8 cellular contexts compared by ENCODE assay signal in genomic region chr5:139660916-139661814, GRCh38. TPM values are rescaled to one million over a fixed set of nuclear protein-coding genes. Genes with fewer than 3 reads are reported as not detected.
DNase-seq lines count a peak whose midpoint lies in the region; ATAC-seq and TF ChIP-seq lines count a peak whose summit lies in the region.

No MANE protein-coding gene starts in this region.

- peaks cover 4% of the 10 kb centered on the region; the same call in 1 of the 2 replicates for H4K20me1 ChIP-seq in IMR-90 (ENCODE audit: insufficient read depth, low read length)

- in situ Hi-C loops in IMR-90 (cut with MboI; ENCODE audit: low sequenced_read_pairs) = no loop called here

- ATAC-seq in IMR-90 (ENCODE audit: low read depth) (peak; percentile 84), HG03469 (IDR thresholded peaks at IDR 0.05; ENCODE audit: unreplicated experiment) (no peak)

- peak overlapping the region; percentile 92 for H2BK20ac ChIP-seq in IMR-90 (ENCODE audit: low read depth, low read length)

- peak overlapping the region; percentile 99 for H2BK5ac ChIP-seq in IMR-90 (ENCODE audit: low read depth, low read length, poor library complexity, severe bottlenecking)

- POLR2A ChIA-PET in IMR-90 (lab: Charles Lee; ENCODE audit: unreplicated experiment) = interaction anchor here (0.9 to 1.0 kb wide), 2 partner anchors 13 to 24 kb away, joined by 7 to 9 read pairs; partner anchors contain the start of gene CXXC5

- peak overlapping the region; percentile 94 for H3K18ac ChIP-seq in IMR-90 (ENCODE audit: low read depth, low read length)

- peak overlapping the region; percentile 54; the same call in 1 of the 2 replicates for H3K56ac ChIP-seq in IMR-90 (ENCODE audit: extremely low read depth, insufficient read depth, low read length)

- H3K4ac ChIP-seq in IMR-90 (ENCODE audit: low read depth, low read length) = peak overlapping the region; percentile 100

- peak overlapping the region; percentile 61 to 99; a peak in 3 of 4 replicates for H4K8ac ChIP-seq in IMR-90 (ENCODE audit: low read depth in 2 of 2, low read length in 2 of 2)

- H3K27ac ChIP-seq in IMR-90 (ENCODE audit: insufficient read depth, low read length) = peak overlapping the region; percentile 95

- H2AK9ac ChIP-seq in IMR-90 (replicated peaks; ENCODE audit: low read depth, low read length, poor library complexity) = peak overlapping the region; percentile 92

- H2BK120ac ChIP-seq in IMR-90 (ENCODE audit: low read depth, low read length) = peak overlapping the region; percentile 98

- WGBS in IMR-90 (ENCODE audit: extremely low coverage in 2 of 2, insufficient read length in 1 of 2), 2 experiments = 5% methylated on average over 18 of the region's 41 CpGs; no CpG with 5 or more reads in 1 of the 2 experiments

- H3K4me3 ChIP-seq in IMR-90 (ENCODE audit: insufficient read depth, low read depth, low read length) (no peak overlapping the region), skeletal muscle cell (ENCODE audit: low read depth, low read length) (peak overlapping the region; percentile 18)

- H3K9ac ChIP-seq in IMR-90 (ENCODE audit: low read depth, low read length) = peak overlapping the region; percentile 44

- TF ChIP-seq POLR2A in IMR-90 (IDR thresholded peaks at IDR 0.05; ENCODE audit: low read depth, low read length) = no peak

- no peaks in the 10 kb centered on the region for H3K27me3 ChIP-seq in IMR-90 (ENCODE audit: control insufficient read depth, insufficient read depth, low read length)

- H3K4me2 ChIP-seq in IMR-90 (ENCODE audit: low read depth, low read length) = peak overlapping the region; percentile 69

- no peak for TF ChIP-seq CTCF in IMR-90 (conservative IDR thresholded peaks at IDR 0.05; ENCODE audit: low read depth, low read length)

- intact Hi-C loops in IMR-90 (cut with micrococcal nuclease) = no loop called here

- CTCF ChIA-PET in IMR-90 (lab: Yijun Ruan, JAX) = interaction anchor here (0.5 to 1.9 kb wide), 3 partner anchors 13 to 104 kb away, joined by 3 to 9 read pairs (median 3); partner anchors contain the start of gene CXXC5

- peak overlapping the region; percentile 92 for H3K14ac ChIP-seq in IMR-90 (replicated peaks; ENCODE audit: low read depth, low read length)

- peak overlapping the region; percentile 93; the same call in 2 of the 3 replicates for H2BK15ac ChIP-seq in IMR-90 (ENCODE audit: low read depth, low read length)

- H2AK5ac ChIP-seq in IMR-90 (ENCODE audit: low read depth, low read length) = peak overlapping the region; percentile 100

- peak overlapping the region; percentile 86 for H4K5ac ChIP-seq in IMR-90 (ENCODE audit: low read depth, low read length)

- H3K23ac ChIP-seq in IMR-90 (ENCODE audit: low read depth, low read length) = peak overlapping the region; percentile 98

- no peaks in the 10 kb centered on the region for H3K9me3 ChIP-seq in IMR-90 (ENCODE audit: control insufficient read depth, insufficient read depth, low read length)

- peaks cover 46% of the 10 kb centered on the region for H3K4me1 ChIP-seq in IMR-90 (ENCODE audit: control insufficient read depth, insufficient read depth, low read length)

- peaks cover 39% of the 10 kb centered on the region for H3K9me1 ChIP-seq in IMR-90 (ENCODE audit: insufficient read depth, low read length)

- BruUV-seq in IMR-90 (replicated peaks; lab: Mats Ljungman, UMichigan) = no TSS peak

- H4K91ac ChIP-seq in IMR-90 (ENCODE audit: insufficient read depth, low read depth, low read length) = peak overlapping the region; percentile 90

- dilution Hi-C loops in IMR-90 (cut with HindIII; ENCODE audit: low sequenced_read_pairs, unreplicated experiment) = no loop called here

- TF ChIP-seq RAD21 in IMR-90 (IDR thresholded peaks at IDR 0.05; ENCODE audit: low read length) = peak; percentile 25; the same call in 1 of the 2 replicates

- peak overlapping the region; percentile 82 for H2AFZ ChIP-seq in IMR-90 (replicated peaks; ENCODE audit: low read length, poor library complexity)

- H3K79me1 ChIP-seq in IMR-90 (ENCODE audit: low read depth in 1 of 2, low read length in 2 of 2) = peaks cover 38 to 91% of the 10 kb centered on the region in 2 experiments

- DNase-seq in NCI-H1417 (lab: John Stamatoyannopoulos, UW) = peak in 2 of 3 experiments; percentile 34 to 57
- DNase-seq in NCI-H1417 treated with DMSO at 0.1 percent for 48 hours (lab: John Stamatoyannopoulos, UW) = no peak
- peak; percentile 95 for DNase-seq in IMR-90
- DNase-seq in amygdala (lab: John Stamatoyannopoulos, UW) = peak in 50 of 56 donors; percentile 36 to 90 (median 68)
- peak; percentile 97 for DNase-seq in hepatic stellate cell (ENCODE audit: low spot score)
- peak; percentile 91 for DNase-seq in skeletal muscle cell (ENCODE audit: low read depth)
- no peak for DNase-seq in NCI-H187 (lab: John Stamatoyannopoulos, UW)

- no peaks in the 10 kb centered on the region for H3K36me3 ChIP-seq in IMR-90 (ENCODE audit: control insufficient read depth, insufficient read depth, low read length)

TF ChIP-seq in IMR-90, 13 proteins besides CTCF, POLR2A, EP300 and RAD21:
- TF ChIP-seq BHLHE40 (IDR thresholded peaks at IDR 0.05; ENCODE audit: low read depth, low read length) (peak; percentile 89), MXI1 (IDR thresholded peaks at IDR 0.05; ENCODE audit: borderline replicate concordance, low read depth, low read length) (peak; percentile 78), CHD1 (IDR thresholded peaks at IDR 0.05; ENCODE audit: low read depth, low read length) (no peak), NFE2L2 (IDR thresholded peaks at IDR 0.05; ENCODE audit: low read depth, low read length) (peak; percentile 45; the same call in 1 of the 2 replicates), RCOR1 (IDR thresholded peaks at IDR 0.05; ENCODE audit: insufficient replicate concordance, low read length) (no peak), ELK1 (IDR thresholded peaks at IDR 0.05; ENCODE audit: borderline replicate concordance, low read depth, low read length) (no peak), MAFK (IDR thresholded peaks at IDR 0.05; ENCODE audit: low read depth, low read length) (peak; percentile 42), CEBPB (IDR thresholded peaks at IDR 0.05; ENCODE audit: low read depth, low read length) (peak; percentile 45; the same call in 1 of the 2 replicates), SMC3 (IDR thresholded peaks at IDR 0.05; ENCODE audit: low read depth, low read length) (no peak), RFX5 (IDR thresholded peaks at IDR 0.05; ENCODE audit: low read depth, low read length) (no peak), FOS (IDR thresholded peaks at IDR 0.05; ENCODE audit: low read depth, low read length) (peak; percentile 91), MAZ (IDR thresholded peaks at IDR 0.05; ENCODE audit: borderline replicate concordance, low read depth, low read length) (peak; percentile 85), USF2 (IDR thresholded peaks at IDR 0.05; ENCODE audit: low read depth, low read length) (peak; percentile 59)

RNA-seq across cellular contexts. Expression of gene CXXC5, which starts 13.0 kb away (rescaled TPM):
- 24.9 and 30.8 TPM in 2 replicates for total RNA-seq in IMR-90 (2012; rRNA removed)
- 35.7 and 38.8 TPM in 2 replicates for polyA plus RNA-seq in IMR-90 (2012; rRNA removed)
- 34.7 and 72.2 TPM in 2 replicates for polyA plus RNA-seq in IMR-90 (2012; cell fraction: cytosol; rRNA removed)
- 24.5 and 60.8 TPM in 2 replicates for polyA plus RNA-seq in IMR-90 (2012; cell fraction: nucleus; rRNA removed; ENCODE audit: low replicate concordance)

Comparison
In these comparisons a context has a peak if more than half of its experiments do, and no peak if none do; other contexts are left out.
1. DNase-seq: peak in NCI-H1417 (2 of 3), IMR-90 (single experiment), amygdala (50 of 56), hepatic stellate cell (single experiment) and skeletal muscle cell (single experiment); none in NCI-H1417 treated with DMSO at 0.1 percent for 48 hours (single experiment) and NCI-H187 (0 of 2).